Comparison of ENCODE assay signal across 16 cellular contexts in genomic region chr12:85657251-85657650, GRCh38.
DNase-seq lines count a peak whose midpoint lies in the region; ATAC-seq lines count a peak whose summit lies in the region.
"Had no signal": no experiment of that assay in that cellular context is flagged by ENCODE, and none has a peak within 500 bp of the region (broad histone marks: within the 10 kb centered on the region; RNA-seq: fewer than 3 reads in every experiment).

No MANE protein-coding gene starts in this region.

- DNase-seq in SK-MEL-5 (ENCODE audit: low read depth, low spot score): peak; percentile 81
- DNase-seq in foreskin melanocyte: peak; percentile 39
- DNase-seq in RPMI8226: no peak
- DNase-seq in NCI-H2196 (lab: John Stamatoyannopoulos, UW; ENCODE audit: unreplicated experiment): no peak
- DNase-seq: 8988T; ACHN; BE2C; C1 segment of cervical spinal cord; Caco-2; Calu3; CD4-positive, alpha-beta memory T cell; CD4-positive, CD25-positive, alpha-beta regulatory T cell; CD8-positive, alpha-beta memory T cell; DMS79 treated with DMSO at 0.1 percent for 48 hours; GF-D8 had no signal

- in situ Hi-C loops in SK-MEL-5 (cut with HindIII; ENCODE audit: low pct_unique_long_range_greater_than_20kb, low sequenced_read_pairs): no loop called here

- ATAC-seq in HG03097 (IDR thresholded peaks at IDR 0.05; ENCODE audit: low FRiP score, unreplicated experiment): no peak

Comparison
In these comparisons a context has a peak if more than half of its experiments do, and no peak if none do; other contexts are left out.
1. DNase-seq: peak in SK-MEL-5 (single experiment) and foreskin melanocyte (single experiment); none in RPMI8226 (single experiment) and NCI-H2196 (single experiment).